ENCODE assay signal across 8 cellular contexts in the genomic region with DNA sequence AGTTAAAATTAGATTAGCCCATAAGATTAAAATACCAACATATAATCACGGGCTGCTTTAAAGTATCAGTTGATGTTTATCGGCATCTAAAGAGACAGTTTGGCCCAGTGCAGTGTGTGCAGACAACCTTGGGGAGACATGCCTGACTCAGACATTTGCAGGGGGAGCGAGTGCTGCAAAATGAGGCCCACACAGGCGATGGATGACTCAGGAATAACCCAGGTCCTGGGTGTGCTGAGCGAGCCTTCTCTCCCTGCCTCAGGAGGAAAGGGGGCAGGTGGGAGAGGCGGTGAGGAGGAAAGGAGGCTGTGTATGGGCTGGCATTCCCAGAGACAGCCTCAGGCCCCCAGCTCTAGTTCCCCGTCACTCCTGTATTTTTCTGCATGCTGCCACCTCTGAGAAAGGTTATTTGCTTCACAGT. TPM values are rescaled to one million over a fixed set of nuclear protein-coding genes. Genes with fewer than 3 reads are reported as not detected.
DNase-seq lines count a peak whose midpoint lies in the region; ATAC-seq, FAIRE-seq and TF ChIP-seq lines count a peak whose summit lies in the region.

No MANE protein-coding gene starts in this region.

- no peaks in the 10 kb centered on the region for H3K9me3 ChIP-seq in BLaER1 treated with 17β-estradiol and CSF1 and Interleukin-3, amounts not matched to agents 10 nM and 100 nM (replicated peaks in 1 of 11)

- FAIRE-seq in RCC 7860 (lab: Jason Lieb, UNC) (peak; percentile 81), GM19239 (lab: Jason Lieb, UNC) (no peak)

- intact Hi-C loops in posterior vena cava (cut with DNase I) = no loop called here

- H3K4me1 ChIP-seq in BLaER1 treated with 17β-estradiol and CSF1 and Interleukin-3, amounts not matched to agents 10 nM and 100 nM = peaks cover 58 to 89% (median 68%) of the 10 kb centered on the region in 10 experiments

- ATAC-seq in HG02885 (IDR thresholded peaks at IDR 0.05; ENCODE audit: poor library complexity, unreplicated experiment) = no peak

- no peak overlapping the region for H3K27ac ChIP-seq in BLaER1 treated with 17β-estradiol and CSF1 and Interleukin-3, amounts not matched to agents 10 nM and 100 nM

- H3K4me2 ChIP-seq in BLaER1 treated with 17β-estradiol and CSF1 and Interleukin-3, amounts not matched to agents 10 nM and 100 nM = peak overlapping the region in 2 of 11 experiments; percentile 8 to 47; a peak in 3 of 22 replicates

- H3K9ac ChIP-seq in BLaER1 treated with 17β-estradiol and CSF1 and Interleukin-3, amounts not matched to agents 10 nM and 100 nM = peak overlapping the region in 6 of 11 experiments; percentile 4 to 39 (median 20); a peak in 5 of 22 replicates

- peak; percentile 76 for DNase-seq in RCC 7860 (ENCODE audit: low spot score)
- DNase-seq in fibroblast of the aortic adventitia (ENCODE audit: low read depth) = peak; percentile 81
- peak; percentile 83 for DNase-seq in posterior vena cava (ENCODE audit: low spot score)
- DNase-seq in GM20000 (ENCODE audit: low spot score) = no peak
- DNase-seq in GM19239 (ENCODE audit: insufficient read length, low spot score) = no peak
- DNase-seq in NCI-H524 (lab: John Stamatoyannopoulos, UW) = no peak

- H3K36me3 ChIP-seq in BLaER1 treated with 17β-estradiol and CSF1 and Interleukin-3, amounts not matched to agents 10 nM and 100 nM = peaks cover 0 to 65% (median 19%) of the 10 kb centered on the region in 11 experiments; a peak in 16 of 22 replicates

- TF ChIP-seq CTCF in fibroblast of the aortic adventitia (IDR thresholded peaks at IDR 0.05; ENCODE audit: insufficient read depth, low read length) (no peak), GM20000 (IDR thresholded peaks at IDR 0.05; ENCODE audit: extremely low read depth, missing control alignments) (no peak)

- no peaks in the 10 kb centered on the region for H3K27me3 ChIP-seq in BLaER1 treated with 17β-estradiol and CSF1 and Interleukin-3, amounts not matched to agents 10 nM and 100 nM

- H3K4me3 ChIP-seq in BLaER1 treated with 17β-estradiol and CSF1 and Interleukin-3, amounts not matched to agents 10 nM and 100 nM = no peak overlapping the region
- no peak overlapping the region for H3K4me3 ChIP-seq in fibroblast of the aortic adventitia (ENCODE audit: low read depth, low read length)

- peaks cover 0 to 100% (median 98%) of the 10 kb centered on the region in 11 experiments; a peak in 20 of 22 replicates for H4K20me1 ChIP-seq in BLaER1 treated with 17β-estradiol and CSF1 and Interleukin-3, amounts not matched to agents 10 nM and 100 nM

RNA-seq across cellular contexts. Expression of gene SLC9A1, which starts 9.0 kb away (rescaled TPM):
- 1.3 and 7.4 TPM in 2 replicates for total RNA-seq in fibroblast of the aortic adventitia (ENCODE audit: low replicate concordance)
- total RNA-seq in posterior vena cava = 10 to 100 TPM; 19.0 to 25.3 TPM

Comparison
In these comparisons a context has a peak if more than half of its experiments do, and no peak if none do; other contexts are left out.
1. DNase-seq: peak in RCC 7860 (single experiment), fibroblast of the aortic adventitia (single experiment) and posterior vena cava (single experiment); none in GM20000 (single experiment), GM19239 (single experiment) and NCI-H524 (0 of 2).